In genomic region chr4:1305781-1306455, GRCh38 we compare ENCODE assay signal across 11 cellular contexts. TPM values are rescaled to one million over a fixed set of nuclear protein-coding genes. Genes with fewer than 3 reads are reported as not detected.
DNase-seq lines count a peak whose midpoint lies in the region; ATAC-seq and TF ChIP-seq lines count a peak whose summit lies in the region.
"Had no signal": no experiment of that assay in that cellular context is flagged by ENCODE, and none has a peak within 500 bp of the region (broad histone marks: within the 10 kb centered on the region; RNA-seq: fewer than 3 reads in every experiment).

No MANE protein-coding gene starts in this region.

- peaks cover 35% of the 10 kb centered on the region for H3K36me3 Mint-ChIP-seq in CD8-positive, alpha-beta T cell
- peaks cover 25% of the 10 kb centered on the region for H3K36me3 Mint-ChIP-seq in activated naive CD8-positive, alpha-beta T cell treated with anti-CD3 and anti-CD28 coated beads, Interleukin-2, amount 10 ng/mL, durations not matched to agents 7 days and 5 days
- H3K36me3 Mint-ChIP-seq in naive thymus-derived CD8-positive, alpha-beta T cell = peaks cover 0 to 24% (median 2%) of the 10 kb centered on the region in 3 donors
- H3K36me3 Mint-ChIP-seq in MCF 10A (ENCODE audit: insufficient read depth, unreplicated experiment) = peaks cover 45% of the 10 kb centered on the region

- H3K9me3 ChIP-seq in CD8-positive, alpha-beta T cell (ENCODE audit: low read length) = no peaks in the 10 kb centered on the region
- no peaks in the 10 kb centered on the region for H3K9me3 ChIP-seq in upper lobe of left lung
- H3K9me3 ChIP-seq in breast epithelium = no peaks in the 10 kb centered on the region
- H3K9me3 ChIP-seq: SJCRH30 had no signal

- peak in 4 of 7 experiments; percentile 15 to 39 (median 32) for DNase-seq in CD8-positive, alpha-beta T cell
- DNase-seq in T follicular helper cell (ENCODE audit: low read depth) = peak; percentile 34
- no peak for DNase-seq in activated naive CD8-positive, alpha-beta T cell treated with anti-CD3 and anti-CD28 coated beads, Interleukin-2, amount 10 ng/mL, durations not matched to agents 7 days and 5 days
- DNase-seq in naive thymus-derived CD8-positive, alpha-beta T cell = peak in 1 of 10 donors; percentile 43
- no peak for DNase-seq in upper lobe of left lung
- no peak for DNase-seq in islet precursor cell
- DNase-seq in breast epithelium (ENCODE audit: low spot score in 2 of 2) = no peak
- DNase-seq in MCF 10A (ENCODE audit: unreplicated experiment) = no peak
- DNase-seq: NCI-H510A, SJCRH30 had no signal

- no peak for TF ChIP-seq EP300 in upper lobe of left lung (IDR thresholded peaks at IDR 0.05)

- no peaks in the 10 kb centered on the region for H3K36me3 ChIP-seq in CD8-positive, alpha-beta T cell (ENCODE audit: insufficient read depth, low read length)
- H3K36me3 ChIP-seq in upper lobe of left lung = peaks cover 0 to 19% (median 6%) of the 10 kb centered on the region in 4 donors
- H3K36me3 ChIP-seq in breast epithelium = no peaks in the 10 kb centered on the region

- H3K27me3 Mint-ChIP-seq in CD8-positive, alpha-beta T cell (ENCODE audit: low read depth) = no peaks in the 10 kb centered on the region
- no peaks in the 10 kb centered on the region for H3K27me3 Mint-ChIP-seq in activated naive CD8-positive, alpha-beta T cell treated with anti-CD3 and anti-CD28 coated beads, Interleukin-2, amount 10 ng/mL, durations not matched to agents 7 days and 5 days
- H3K27me3 Mint-ChIP-seq in naive thymus-derived CD8-positive, alpha-beta T cell = no peaks in the 10 kb centered on the region
- no peaks in the 10 kb centered on the region for H3K27me3 Mint-ChIP-seq in MCF 10A (ENCODE audit: insufficient read depth, unreplicated experiment)

- H3K9me3 Mint-ChIP-seq in CD8-positive, alpha-beta T cell = no peaks in the 10 kb centered on the region
- H3K9me3 Mint-ChIP-seq in activated naive CD8-positive, alpha-beta T cell treated with anti-CD3 and anti-CD28 coated beads, Interleukin-2, amount 10 ng/mL, durations not matched to agents 7 days and 5 days = no peaks in the 10 kb centered on the region
- H3K9me3 Mint-ChIP-seq in naive thymus-derived CD8-positive, alpha-beta T cell = no peaks in the 10 kb centered on the region
- H3K9me3 Mint-ChIP-seq in MCF 10A (ENCODE audit: unreplicated experiment) = no peaks in the 10 kb centered on the region

- H3K27me3 ChIP-seq in CD8-positive, alpha-beta T cell (ENCODE audit: insufficient read depth, low read length) = no peaks in the 10 kb centered on the region
- H3K27me3 ChIP-seq in upper lobe of left lung = no peaks in the 10 kb centered on the region
- H3K27me3 ChIP-seq in breast epithelium = no peaks in the 10 kb centered on the region
- H3K27me3 ChIP-seq: SJCRH30 had no signal

- H3K27ac Mint-ChIP-seq in CD8-positive, alpha-beta T cell = peak overlapping the region; percentile 41
- H3K27ac Mint-ChIP-seq in activated naive CD8-positive, alpha-beta T cell treated with anti-CD3 and anti-CD28 coated beads, Interleukin-2, amount 10 ng/mL, durations not matched to agents 7 days and 5 days = peak overlapping the region; percentile 81
- peak overlapping the region in 9 of 10 donors; percentile 7 to 77 (median 56) for H3K27ac Mint-ChIP-seq in naive thymus-derived CD8-positive, alpha-beta T cell
- no peak overlapping the region for H3K27ac Mint-ChIP-seq in MCF 10A (ENCODE audit: low read depth, unreplicated experiment)

- H3K27ac ChIP-seq in CD8-positive, alpha-beta T cell (ENCODE audit: low read depth, low read length) = no peak overlapping the region
- H3K27ac ChIP-seq in upper lobe of left lung (peak overlapping the region in 2 of 4 donors; percentile 19 to 30), breast epithelium (peak overlapping the region in 1 of 2 donors; percentile 10)
- H3K27ac ChIP-seq: SJCRH30 had no signal

- CTCF ChIA-PET in CD8-positive, alpha-beta T cell (lab: Charles Lee) = interaction anchor here (0.6 to 0.8 kb wide), 2 partner anchors 103 to 299 kb away, joined by 3 read pairs; no protein-coding TSS in a partner anchor
- CTCF ChIA-PET in MCF 10A (lab: Yijun Ruan, JAX) = interaction anchor here (0.6 kb wide), 1 partner anchor 89 kb away, joined by 3 read pairs; no protein-coding TSS in a partner anchor

- ATAC-seq in CD8-positive, alpha-beta T cell = peak; percentile 14
- ATAC-seq in activated naive CD8-positive, alpha-beta T cell treated with anti-CD3 and anti-CD28 coated beads, Interleukin-2, amount 10 ng/mL, durations not matched to agents 7 days and 5 days (ENCODE audit: low read depth) = no peak
- no peak for ATAC-seq in naive thymus-derived CD8-positive, alpha-beta T cell
- ATAC-seq in upper lobe of left lung (ENCODE audit: low FRiP score in 2 of 2) = no peak

- 83 to 91% methylated on average over 17 of the region's 17 CpGs for WGBS in upper lobe of left lung, 2 donors

- no TSS peak for BruUV-seq in MCF 10A (replicated peaks; lab: Mats Ljungman, UMichigan)

- peaks cover 33% of the 10 kb centered on the region for H3K4me1 ChIP-seq in CD8-positive, alpha-beta T cell (ENCODE audit: insufficient read depth, low read length)
- H3K4me1 ChIP-seq in upper lobe of left lung (peaks cover 23 to 37% (median 33%) of the 10 kb centered on the region in 4 donors), breast epithelium (peaks cover 6 to 7% of the 10 kb centered on the region in 2 donors)

- intact Hi-C loops in CD8-positive, alpha-beta T cell (cut with DNase I, micrococcal nuclease) = loop anchor here in 1 of 2 experiments (5.0 kb wide), 1 partner anchor 41 kb away; the partner anchor contains the start of gene UVSSA
- intact Hi-C loops in breast epithelium (cut with DNase I; ENCODE audit: low total_unique reads) = no loop called here
- intact Hi-C loops in MCF 10A (cut with micrococcal nuclease) = no loop called here

- TF ChIP-seq POLR2A in upper lobe of left lung (IDR thresholded peaks at IDR 0.05) (no peak), breast epithelium (IDR thresholded peaks at IDR 0.05) (no peak)

- POLR2A ChIA-PET in CD8-positive, alpha-beta T cell (lab: Charles Lee) = no interaction called here
- POLR2A ChIA-PET in activated naive CD8-positive, alpha-beta T cell treated with anti-CD3 and anti-CD28 coated beads, Interleukin-2, amount 10 ng/mL, durations not matched to agents 7 days and 5 days (lab: Charles Lee) = interaction anchor here (1.7 kb wide), 1 partner anchor 40 kb away, joined by 5 read pairs; no protein-coding TSS in a partner anchor
- POLR2A ChIA-PET in naive thymus-derived CD8-positive, alpha-beta T cell (lab: Charles Lee) = no interaction called here
- POLR2A ChIA-PET in MCF 10A (lab: Yijun Ruan, JAX) = interaction anchor here (0.7 to 1.2 kb wide), 3 partner anchors 8 to 42 kb away, joined by 3 to 4 read pairs (median 3); no protein-coding TSS in a partner anchor

- H3K4me3 Mint-ChIP-seq in CD8-positive, alpha-beta T cell = peak overlapping the region; percentile 26
- H3K4me3 Mint-ChIP-seq in activated naive CD8-positive, alpha-beta T cell treated with anti-CD3 and anti-CD28 coated beads, Interleukin-2, amount 10 ng/mL, durations not matched to agents 7 days and 5 days = peak overlapping the region; percentile 41
- peak overlapping the region in 5 of 10 donors; percentile 0 to 56 (median 43) for H3K4me3 Mint-ChIP-seq in naive thymus-derived CD8-positive, alpha-beta T cell
- H3K4me3 Mint-ChIP-seq in MCF 10A (ENCODE audit: unreplicated experiment) = no peak overlapping the region

- no peak overlapping the region for H3K4me3 ChIP-seq in CD8-positive, alpha-beta T cell (ENCODE audit: low read depth, low read length)
- H3K4me3 ChIP-seq in upper lobe of left lung (no peak overlapping the region), breast epithelium (no peak overlapping the region)
- H3K4me3 ChIP-seq: lung, SJCRH30 had no signal

- TF ChIP-seq CTCF in CD8-positive, alpha-beta T cell (IDR thresholded peaks at IDR 0.05) = no peak
- TF ChIP-seq CTCF in upper lobe of left lung (IDR thresholded peaks at IDR 0.05) (no peak), breast epithelium (IDR thresholded peaks at IDR 0.05) (no peak), MCF 10A (IDR thresholded peaks at IDR 0.05; ENCODE audit: unreplicated experiment) (no peak)

- H3K4me1 Mint-ChIP-seq in CD8-positive, alpha-beta T cell (ENCODE audit: low read depth) = peaks cover 57% of the 10 kb centered on the region
- peaks cover 41% of the 10 kb centered on the region for H3K4me1 Mint-ChIP-seq in activated naive CD8-positive, alpha-beta T cell treated with anti-CD3 and anti-CD28 coated beads, Interleukin-2, amount 10 ng/mL, durations not matched to agents 7 days and 5 days
- peaks cover 28 to 72% (median 67%) of the 10 kb centered on the region in 4 donors for H3K4me1 Mint-ChIP-seq in naive thymus-derived CD8-positive, alpha-beta T cell
- H3K4me1 Mint-ChIP-seq in MCF 10A (ENCODE audit: insufficient read depth, unreplicated experiment) = peaks cover 34% of the 10 kb centered on the region

RNA-seq across cellular contexts. Expression of gene MAEA, which starts 16.2 kb away (rescaled TPM):
- 10 to 100 TPM; 74.6 to 77.6 TPM for total RNA-seq in CD8-positive, alpha-beta T cell
- total RNA-seq in activated naive CD8-positive, alpha-beta T cell treated with anti-CD3 and anti-CD28 coated beads, Interleukin-2, amount 10 ng/mL, durations not matched to agents 7 days and 5 days = 10 to 100 TPM; 73.2 to 82.9 TPM
- total RNA-seq in naive thymus-derived CD8-positive, alpha-beta T cell = 100 to 1,000 TPM; 107 to 112 TPM
- polyA plus RNA-seq in naive thymus-derived CD8-positive, alpha-beta T cell = 10 to 100 TPM; 56.7 to 75.1 (median 59.2) TPM
- 100 to 1,000 TPM in 1 of 6 donors, 10 to 100 TPM in 5; 58.5 to 289 (median 73.0) TPM for total RNA-seq in upper lobe of left lung
- 10 to 100 TPM; 49.9 to 76.7 (median 62.3) TPM for total RNA-seq in breast epithelium
- total RNA-seq in MCF 10A (2022) = 78.8 and 89.6 TPM in 2 replicates

RNA-seq across cellular contexts. Expression of gene UVSSA, which starts 41.1 kb away (rescaled TPM):
- total RNA-seq in CD8-positive, alpha-beta T cell = 10 to 100 TPM; 27.3 to 27.5 TPM
- total RNA-seq in activated naive CD8-positive, alpha-beta T cell treated with anti-CD3 and anti-CD28 coated beads, Interleukin-2, amount 10 ng/mL, durations not matched to agents 7 days and 5 days = 10 to 100 TPM; 30.0 to 30.9 TPM
- 10 to 100 TPM; 39.4 to 39.5 TPM for total RNA-seq in naive thymus-derived CD8-positive, alpha-beta T cell
- polyA plus RNA-seq in naive thymus-derived CD8-positive, alpha-beta T cell = 1 to 10 TPM; 1.9 to 6.2 (median 2.4) TPM
- total RNA-seq in upper lobe of left lung (100 to 1,000 TPM in 1 of 6 donors, 10 to 100 TPM in 5; 15.2 to 138 (median 46.5) TPM), breast epithelium (10 to 100 TPM; 13.9 to 22.9 (median 14.3) TPM), MCF 10A (2022) (41.1 and 43.6 TPM in 2 replicates)

RNA-seq across cellular contexts. Expression of gene CTBP1, which starts 57.0 kb away (rescaled TPM):
- 100 to 1,000 TPM; 129 to 132 TPM for total RNA-seq in CD8-positive, alpha-beta T cell
- total RNA-seq in activated naive CD8-positive, alpha-beta T cell treated with anti-CD3 and anti-CD28 coated beads, Interleukin-2, amount 10 ng/mL, durations not matched to agents 7 days and 5 days = 100 to 1,000 TPM; 194 to 211 TPM
- total RNA-seq in naive thymus-derived CD8-positive, alpha-beta T cell = 100 to 1,000 TPM; 189 to 193 TPM
- 100 to 1,000 TPM in 1 of 3 donors, 10 to 100 TPM in 2; 51.0 to 104 (median 93.7) TPM for polyA plus RNA-seq in naive thymus-derived CD8-positive, alpha-beta T cell
- total RNA-seq in upper lobe of left lung = 100 to 1,000 TPM; 142 to 483 (median 213) TPM
- 100 to 1,000 TPM; 130 to 159 (median 133) TPM for total RNA-seq in breast epithelium
- 133 and 152 TPM in 2 replicates for total RNA-seq in MCF 10A (2022)

Comparison
In these comparisons a context has a peak if more than half of its experiments do, and no peak if none do; other contexts are left out.
1. DNase-seq: peak in CD8-positive, alpha-beta T cell (4 of 7) and T follicular helper cell (single experiment); none in activated naive CD8-positive, alpha-beta T cell treated with anti-CD3 and anti-CD28 coated beads, Interleukin-2, amount 10 ng/mL, durations not matched to agents 7 days and 5 days (single experiment), upper lobe of left lung (0 of 2), islet precursor cell (single experiment), breast epithelium (0 of 2) and MCF 10A (single experiment).
2. POLR2A ChIA-PET loops: an anchor here in activated naive CD8-positive, alpha-beta T cell treated with anti-CD3 and anti-CD28 coated beads, Interleukin-2, amount 10 ng/mL, durations not matched to agents 7 days and 5 days (1.7 kb wide) and MCF 10A (0.7 to 1.2 kb wide); none called in CD8-positive, alpha-beta T cell and naive thymus-derived CD8-positive, alpha-beta T cell.